ENCODE assay signal across 9 cellular contexts in the genomic region with DNA sequence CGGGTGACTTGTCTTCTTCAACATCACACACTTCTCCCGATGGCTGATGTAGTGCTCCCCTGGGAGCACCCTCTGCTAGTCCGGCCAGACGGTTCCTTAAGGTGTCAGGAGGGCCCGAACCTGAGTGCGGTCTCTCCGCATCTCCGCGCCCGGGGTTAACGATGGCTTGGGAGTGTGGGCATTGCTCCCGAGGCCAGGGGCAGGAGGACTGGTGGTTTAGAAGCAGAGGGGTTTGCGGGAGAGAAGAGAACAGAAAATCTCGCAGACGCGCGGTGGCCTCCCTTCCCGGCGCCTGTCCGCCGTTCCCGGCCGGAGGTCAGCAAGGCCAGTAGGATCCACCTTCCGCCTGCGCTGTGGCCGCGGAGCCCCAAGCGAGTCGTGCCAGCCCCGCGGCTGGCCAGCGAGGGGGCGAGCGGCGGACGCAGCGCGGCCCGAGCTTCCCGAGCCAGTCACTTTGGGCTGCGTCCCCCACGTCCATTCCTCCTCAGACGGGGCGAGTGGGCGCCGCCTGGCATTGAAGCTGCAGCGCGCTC. TPM values are rescaled to one million over a fixed set of nuclear protein-coding genes. Genes with fewer than 3 reads are reported as not detected.
DNase-seq lines count a peak whose midpoint lies in the region; ATAC-seq and TF ChIP-seq lines count a peak whose summit lies in the region.
"Had no signal": no experiment of that assay in that cellular context is flagged by ENCODE, and none has a peak within 500 bp of the region (broad histone marks: within the 10 kb centered on the region; RNA-seq: fewer than 3 reads in every experiment).

No MANE protein-coding gene starts in this region.

- no peak overlapping the region for H3K27ac ChIP-seq in GM23338 (ENCODE audit: low read depth)

- H3K36me3 Mint-ChIP-seq in GM23338 (ENCODE audit: low read depth) = peaks cover 3% of the 10 kb centered on the region; the same call in 2 of the 3 replicates
- no peaks in the 10 kb centered on the region for H3K36me3 Mint-ChIP-seq in activated CD4-positive, alpha-beta memory T cell treated with anti-CD3 and anti-CD28 coated beads for 36 hours
- H3K36me3 Mint-ChIP-seq in progenitor cell of endocrine pancreas (ENCODE audit: insufficient read depth) = peaks cover 4% of the 10 kb centered on the region
- H3K36me3 Mint-ChIP-seq: natural killer cell had no signal

- CTCF ChIA-PET in activated CD4-positive, alpha-beta memory T cell treated with anti-CD3 and anti-CD28 coated beads for 36 hours (lab: Charles Lee) = interaction anchor here (0.8 to 1.0 kb wide), 3 partner anchors 15 to 181 kb away, joined by 3 to 4 read pairs (median 3); no protein-coding TSS in a partner anchor

- peak overlapping the region; percentile 94 for H2AFZ ChIP-seq in GM23338

- H4K20me1 ChIP-seq in GM23338 (replicated peaks; ENCODE audit: insufficient read depth) = 0 out of 2 replicates have a peak, but pooled peaks cover 3% of the 10 kb centered on the region

- TF ChIP-seq CTCF in GM23338 (conservative IDR thresholded peaks at IDR 0.05; ENCODE audit: low read depth in 2 of 2) (no peak), progenitor cell of endocrine pancreas (IDR thresholded peaks at IDR 0.05; ENCODE audit: unreplicated experiment) (no peak)

- H3K4me1 Mint-ChIP-seq in GM23338 (peaks cover 31% of the 10 kb centered on the region), progenitor cell of endocrine pancreas (ENCODE audit: low read depth) (peaks cover 16% of the 10 kb centered on the region)
- H3K4me1 Mint-ChIP-seq in activated CD4-positive, alpha-beta memory T cell treated with anti-CD3 and anti-CD28 coated beads for 36 hours (ENCODE audit: low read depth) = peaks cover 16% of the 10 kb centered on the region

- DNase-seq in GM23338 (ENCODE audit: low spot score) (peak; percentile 54), Right ventricle myocardium inferior (ENCODE audit: missing footprints) (peak; percentile 63), progenitor cell of endocrine pancreas (ENCODE audit: low spot score, unreplicated experiment) (no peak), mucosa of gallbladder (ENCODE audit: low spot score) (no peak), NCI-H524 treated with DMSO at 0.1 percent for 48 hours (lab: John Stamatoyannopoulos, UW) (no peak), NCI-H2196 treated with DMSO at 0.1 percent for 48 hours (lab: John Stamatoyannopoulos, UW; ENCODE audit: unreplicated experiment) (no peak)
- no peak for DNase-seq in activated CD4-positive, alpha-beta memory T cell treated with anti-CD3 and anti-CD28 coated beads for 36 hours
- DNase-seq: natural killer cell had no signal

- H3K27ac Mint-ChIP-seq in GM23338 (no peak overlapping the region), progenitor cell of endocrine pancreas (peak overlapping the region; percentile 96)
- H3K27ac Mint-ChIP-seq in activated CD4-positive, alpha-beta memory T cell treated with anti-CD3 and anti-CD28 coated beads for 36 hours = no peak overlapping the region
- H3K27ac Mint-ChIP-seq: natural killer cell had no signal

- H3K4me1 ChIP-seq in GM23338 (ENCODE audit: insufficient read depth) = peaks cover 14% of the 10 kb centered on the region

- ATAC-seq in GM23338 = peak; percentile 52
- peak; percentile 32 for ATAC-seq in Right ventricle myocardium inferior
- no peak for ATAC-seq in GM21528 (IDR thresholded peaks at IDR 0.05; ENCODE audit: low FRiP score, unreplicated experiment)

- H3K27me3 Mint-ChIP-seq in GM23338 (ENCODE audit: insufficient read depth, low read depth, poor library complexity) = peaks cover 20% of the 10 kb centered on the region
- H3K27me3 Mint-ChIP-seq in activated CD4-positive, alpha-beta memory T cell treated with anti-CD3 and anti-CD28 coated beads for 36 hours = peaks cover 67% of the 10 kb centered on the region
- H3K27me3 Mint-ChIP-seq in progenitor cell of endocrine pancreas = peaks cover 31% of the 10 kb centered on the region

- H3F3A ChIP-seq in GM23338 (replicated peaks; ENCODE audit: low read depth) = no peaks in the 10 kb centered on the region

- H3K4me3 ChIP-seq in GM23338 = peak overlapping the region; percentile 88

- H3K27me3 ChIP-seq in GM23338 (ENCODE audit: insufficient read depth) = peaks cover 26% of the 10 kb centered on the region

- H3K9me2 ChIP-seq in GM23338 (ENCODE audit: insufficient read depth) = no peaks in the 10 kb centered on the region

- peak overlapping the region; percentile 88 for H3K4me2 ChIP-seq in GM23338

- POLR2A ChIA-PET in activated CD4-positive, alpha-beta memory T cell treated with anti-CD3 and anti-CD28 coated beads for 36 hours (lab: Charles Lee) = no interaction called here

- H3K9me3 Mint-ChIP-seq in GM23338 = no peaks in the 10 kb centered on the region
- H3K9me3 Mint-ChIP-seq in activated CD4-positive, alpha-beta memory T cell treated with anti-CD3 and anti-CD28 coated beads for 36 hours = no peaks in the 10 kb centered on the region
- H3K9me3 Mint-ChIP-seq in progenitor cell of endocrine pancreas (ENCODE audit: low read depth) = no peaks in the 10 kb centered on the region
- H3K9me3 Mint-ChIP-seq: natural killer cell had no signal

- peaks cover 9% of the 10 kb centered on the region; the same call in 1 of the 2 replicates for H3K79me2 ChIP-seq in GM23338 (replicated peaks; ENCODE audit: insufficient read depth)

- 0 out of 2 replicates have a peak, but pooled peaks cover 5% of the 10 kb centered on the region for H3K36me3 ChIP-seq in GM23338 (ENCODE audit: insufficient read depth)

- H3K4me3 Mint-ChIP-seq in GM23338 = peak overlapping the region; percentile 94
- H3K4me3 Mint-ChIP-seq in activated CD4-positive, alpha-beta memory T cell treated with anti-CD3 and anti-CD28 coated beads for 36 hours = peak overlapping the region; percentile 61
- peak overlapping the region; percentile 96 for H3K4me3 Mint-ChIP-seq in progenitor cell of endocrine pancreas (ENCODE audit: low read depth)

- intact Hi-C loops in activated CD4-positive, alpha-beta memory T cell treated with anti-CD3 and anti-CD28 coated beads for 36 hours (cut with micrococcal nuclease) = no loop called here
- intact Hi-C loops in Right ventricle myocardium inferior (cut with DNase I) = no loop called here

TF ChIP-seq in GM23338, 12 proteins besides CTCF, POLR2A, EP300 and RAD21:
- peak; percentile 37 for TF ChIP-seq EZH2 (IDR thresholded peaks at IDR 0.05; ENCODE audit: low read depth, unreplicated experiment)
- TF ChIP-seq, protein P1, sequence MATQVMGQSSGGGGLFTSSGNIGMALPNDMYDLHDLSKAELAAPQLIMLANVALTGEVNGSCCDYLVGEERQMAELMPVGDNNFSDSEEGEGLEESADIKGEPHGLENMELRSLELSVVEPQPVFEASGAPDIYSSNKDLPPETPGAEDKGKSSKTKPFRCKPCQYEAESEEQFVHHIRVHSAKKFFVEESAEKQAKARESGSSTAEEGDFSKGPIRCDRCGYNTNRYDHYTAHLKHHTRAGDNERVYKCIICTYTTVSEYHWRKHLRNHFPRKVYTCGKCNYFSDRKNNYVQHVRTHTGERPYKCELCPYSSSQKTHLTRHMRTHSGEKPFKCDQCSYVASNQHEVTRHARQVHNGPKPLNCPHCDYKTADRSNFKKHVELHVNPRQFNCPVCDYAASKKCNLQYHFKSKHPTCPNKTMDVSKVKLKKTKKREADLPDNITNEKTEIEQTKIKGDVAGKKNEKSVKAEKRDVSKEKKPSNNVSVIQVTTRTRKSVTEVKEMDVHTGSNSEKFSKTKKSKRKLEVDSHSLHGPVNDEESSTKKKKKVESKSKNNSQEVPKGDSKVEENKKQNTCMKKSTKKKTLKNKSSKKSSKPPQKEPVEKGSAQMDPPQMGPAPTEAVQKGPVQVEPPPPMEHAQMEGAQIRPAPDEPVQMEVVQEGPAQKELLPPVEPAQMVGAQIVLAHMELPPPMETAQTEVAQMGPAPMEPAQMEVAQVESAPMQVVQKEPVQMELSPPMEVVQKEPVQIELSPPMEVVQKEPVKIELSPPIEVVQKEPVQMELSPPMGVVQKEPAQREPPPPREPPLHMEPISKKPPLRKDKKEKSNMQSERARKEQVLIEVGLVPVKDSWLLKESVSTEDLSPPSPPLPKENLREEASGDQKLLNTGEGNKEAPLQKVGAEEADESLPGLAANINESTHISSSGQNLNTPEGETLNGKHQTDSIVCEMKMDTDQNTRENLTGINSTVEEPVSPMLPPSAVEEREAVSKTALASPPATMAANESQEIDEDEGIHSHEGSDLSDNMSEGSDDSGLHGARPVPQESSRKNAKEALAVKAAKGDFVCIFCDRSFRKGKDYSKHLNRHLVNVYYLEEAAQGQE (IDR thresholded peaks at IDR 0.05; ENCODE audit: unreplicated experiment) = no peak
TF ChIP-seq in GM23338: peak in this region for 1.

RNA-seq across cellular contexts. Expression of gene CDO1, which starts 0.7 kb away (rescaled TPM):
- total RNA-seq in GM23338 (2014; rRNA removed; shearing (Covaris generic)) = 21.2 and 29.2 TPM in 2 replicates
- 22.7 and 24.5 TPM in 2 replicates for polyA plus RNA-seq in GM23338 (2016; fragmentation: Nextera tagmentation; extraction: Ambion mirVana)
- under 1 TPM; 0.31 to 0.34 TPM for total RNA-seq in activated CD4-positive, alpha-beta memory T cell treated with anti-CD3 and anti-CD28 coated beads for 36 hours
- total RNA-seq in Right ventricle myocardium inferior (12.2 TPM), progenitor cell of endocrine pancreas (24.6 and 25.1 TPM in 2 replicates), mucosa of gallbladder (10.8 TPM)
- total RNA-seq: natural killer cell had no signal

RNA-seq across cellular contexts. Expression of gene ATG12, which starts 25.6 kb away (rescaled TPM):
- 52.6 and 60.0 TPM in 2 replicates for total RNA-seq in GM23338 (2014; rRNA removed; shearing (Covaris generic))
- polyA plus RNA-seq in GM23338 (2016; fragmentation: Nextera tagmentation; extraction: Ambion mirVana) = 92.5 and 109 TPM in 2 replicates
- total RNA-seq in activated CD4-positive, alpha-beta memory T cell treated with anti-CD3 and anti-CD28 coated beads for 36 hours = 10 to 100 TPM; 40.6 to 41.9 TPM
- total RNA-seq in Right ventricle myocardium inferior = 23.5 TPM
- total RNA-seq in progenitor cell of endocrine pancreas = 46.7 and 53.9 TPM in 2 replicates
- 36.5 TPM for total RNA-seq in mucosa of gallbladder

RNA-seq across cellular contexts. Expression of gene AP3S1, which starts 26.0 kb away (rescaled TPM):
- 232 and 321 TPM in 2 replicates for total RNA-seq in GM23338 (2014; rRNA removed; shearing (Covaris generic))
- 135 and 143 TPM in 2 replicates for polyA plus RNA-seq in GM23338 (2016; fragmentation: Nextera tagmentation; extraction: Ambion mirVana)
- total RNA-seq in activated CD4-positive, alpha-beta memory T cell treated with anti-CD3 and anti-CD28 coated beads for 36 hours = 10 to 100 TPM; 85.7 to 87.6 TPM
- 61.9 TPM for total RNA-seq in Right ventricle myocardium inferior
- total RNA-seq in progenitor cell of endocrine pancreas = 60.8 and 65.3 TPM in 2 replicates
- 72.0 TPM for total RNA-seq in mucosa of gallbladder

Comparison
In these comparisons a context has a peak if more than half of its experiments do, and no peak if none do; other contexts are left out.
1. DNase-seq: peak in GM23338 (single experiment) and Right ventricle myocardium inferior (single experiment); none in activated CD4-positive, alpha-beta memory T cell treated with anti-CD3 and anti-CD28 coated beads for 36 hours (single experiment), progenitor cell of endocrine pancreas (single experiment), mucosa of gallbladder (single experiment), NCI-H524 treated with DMSO at 0.1 percent for 48 hours (single experiment) and NCI-H2196 treated with DMSO at 0.1 percent for 48 hours (single experiment).
2. Peak in every context shown above with its lines, with median percentiles within 50 percentile points of each other: H3K4me3 Mint-ChIP-seq.